20 cellular contexts compared by ENCODE assay signal in the genomic region with DNA sequence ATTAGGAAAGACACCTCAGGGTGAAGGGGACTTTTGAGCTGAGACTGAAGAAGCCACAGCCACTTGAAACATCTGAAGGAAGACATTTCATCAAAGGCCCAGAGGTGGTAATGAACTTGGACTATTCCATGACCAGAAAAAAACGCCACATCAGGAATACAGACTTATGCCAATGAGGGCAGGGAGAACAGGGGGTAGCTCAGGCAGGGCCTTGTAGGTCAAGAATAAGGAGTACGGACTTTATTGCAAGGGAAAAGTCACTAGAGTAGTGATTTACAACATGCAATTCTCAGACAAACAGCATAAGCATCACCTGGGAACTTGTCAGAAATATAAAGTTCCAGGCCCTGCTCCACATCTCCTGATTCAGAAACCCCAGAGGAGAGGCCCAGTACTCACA. TPM values are rescaled to one million over a fixed set of nuclear protein-coding genes. Genes with fewer than 3 reads are reported as not detected.
DNase-seq lines count a peak whose midpoint lies in the region; ATAC-seq, FAIRE-seq and TF ChIP-seq lines count a peak whose summit lies in the region.
"Had no signal": no experiment of that assay in that cellular context is flagged by ENCODE, and none has a peak within 500 bp of the region (broad histone marks: within the 10 kb centered on the region; RNA-seq: fewer than 3 reads in every experiment).

No MANE protein-coding gene starts in this region.

- DNase-seq in right lobe of liver (no peak), HepG2 (ENCODE audit: low spot score) (no peak), esophagus muscularis mucosa (ENCODE audit: extremely low spot score) (no peak), type B pancreatic cell (ENCODE audit: extremely low spot score, unreplicated experiment) (no peak), T-helper 1 cell (no peak), A172 (ENCODE audit: low spot score) (no peak)
- DNase-seq in activated CD4-positive, alpha-beta T cell treated with anti-CD3 and anti-CD28 coated beads for 48 hours, result no peak
- DNase-seq: 8988T, Caco-2, GOT3, MG63, NCI-H1092 treated with DMSO at 0.1 percent for 48 hours, NCI-H187, NCI-H446, NCI-H82, Peyer's patch, Right ventricle myocardium superior had no signal

- POLR2A ChIA-PET in HepG2 (lab: Yijun Ruan, JAX), result no interaction called here

- TF ChIP-seq RAD21 in HepG2 (CRISPR knock-in tag; IDR thresholded peaks at IDR 0.05), result no peak

- H4K20me1 ChIP-seq in HepG2 (ENCODE audit: insufficient read depth, low read length), result peaks cover 13% of the 10 kb centered on the region

- 59% methylated on average over 2 of the region's 2 CpGs for WGBS in right lobe of liver (ENCODE audit: insufficient coverage, low coverage, low lambda C conversion rate, missing lambda C conversion rate)
- WGBS in HepG2 (ENCODE audit: low lambda C conversion rate), result 95% methylated on average over 2 of the region's 2 CpGs
- 98% methylated on average over 2 of the region's 2 CpGs for WGBS in esophagus muscularis mucosa

- TF ChIP-seq EP300 in HepG2 (IDR thresholded peaks at IDR 0.05; ENCODE audit: low read depth in 2 of 2, low read length in 2 of 2) (no peak), HepG2 (CRISPR knock-in tag; IDR thresholded peaks at IDR 0.05; ENCODE audit: borderline replicate concordance) (no peak), esophagus muscularis mucosa (IDR thresholded peaks at IDR 0.05) (no peak)

- H3K27ac Mint-ChIP-seq in type B pancreatic cell, result no peak overlapping the region

- H3K79me2 ChIP-seq in HepG2 (ENCODE audit: insufficient read depth, low read length), result peaks cover 59% of the 10 kb centered on the region

- TF ChIP-seq CTCF in right lobe of liver (IDR thresholded peaks at IDR 0.05) (no peak), HepG2 (CRISPR knock-in tag; IDR thresholded peaks at IDR 0.05) (no peak), esophagus muscularis mucosa (IDR thresholded peaks at IDR 0.05) (no peak), type B pancreatic cell (conservative IDR thresholded peaks at IDR 0.05) (no peak)

- no peak overlapping the region for H3K4me3 Mint-ChIP-seq in type B pancreatic cell

- no peaks in the 10 kb centered on the region for H3K27me3 ChIP-seq in right lobe of liver
- H3K27me3 ChIP-seq in HepG2 (ENCODE audit: control insufficient read depth in 1 of 2, insufficient read depth in 2 of 2, low read length in 2 of 2), result no peaks in the 10 kb centered on the region
- no peaks in the 10 kb centered on the region for H3K27me3 ChIP-seq in esophagus muscularis mucosa
- no peaks in the 10 kb centered on the region for H3K27me3 ChIP-seq in skeletal muscle satellite cell (ENCODE audit: control insufficient read depth, insufficient read depth, low read length)
- H3K27me3 ChIP-seq: MG63, Peyer's patch had no signal

- ATAC-seq in right lobe of liver (no peak), HepG2 (no peak)
- ATAC-seq: GM12878 had no signal

- H3K4me3 ChIP-seq in right lobe of liver (no peak overlapping the region), HepG2 (replicated peaks in 1 of 3; ENCODE audit: insufficient read depth in 1 of 3, low read depth in 2 of 3, low read length in 3 of 3) (no peak overlapping the region), esophagus muscularis mucosa (no peak overlapping the region), skeletal muscle satellite cell (ENCODE audit: low read length) (no peak overlapping the region)
- H3K4me3 ChIP-seq: GM12878, MG63, Peyer's patch had no signal

- H3K9me3 Mint-ChIP-seq in type B pancreatic cell, result no peaks in the 10 kb centered on the region

- H3K4me1 ChIP-seq in right lobe of liver (peaks cover 2 to 32% (median 9%) of the 10 kb centered on the region in 4 donors), HepG2 (ENCODE audit: insufficient read depth, low read length) (peaks cover 33% of the 10 kb centered on the region), esophagus muscularis mucosa (peaks cover 62 to 77% (median 76%) of the 10 kb centered on the region in 4 donors), skeletal muscle satellite cell (ENCODE audit: control insufficient read depth, insufficient read depth, low read length) (peaks cover 54% of the 10 kb centered on the region)

- H3K27me3 Mint-ChIP-seq in type B pancreatic cell, result no peaks in the 10 kb centered on the region

- FAIRE-seq in HepG2 (lab: Jason Lieb, UNC), result no peak
- FAIRE-seq: GM12878 had no signal

- H3K4me1 Mint-ChIP-seq in type B pancreatic cell (ENCODE audit: unreplicated experiment), result peaks cover 32% of the 10 kb centered on the region

- intact Hi-C loops in right lobe of liver (cut with DNase I), result no loop called here
- intact Hi-C loops in HepG2 (cut with micrococcal nuclease; ENCODE audit: unreplicated experiment), result no loop called here
- intact Hi-C loops in esophagus muscularis mucosa (cut with DNase I), result no loop called here

- in situ Hi-C loops in HepG2 (cut with HindIII; ENCODE audit: extremely low pct_ligation_motif_present, low pct_unique_long_range_greater_than_20kb), result no loop called here

- H3K9me3 ChIP-seq in right lobe of liver (no peaks in the 10 kb centered on the region), HepG2 (ENCODE audit: low read length) (no peaks in the 10 kb centered on the region), esophagus muscularis mucosa (no peaks in the 10 kb centered on the region), skeletal muscle satellite cell (replicated peaks; ENCODE audit: low read length) (no peaks in the 10 kb centered on the region)
- H3K9me3 ChIP-seq: Caco-2, MG63, Peyer's patch had no signal

- H3K27ac ChIP-seq in right lobe of liver (peak overlapping the region in 2 of 3 donors; percentile 1 to 50), HepG2 (ENCODE audit: extremely low read length, insufficient read depth, low read length) (no peak overlapping the region), esophagus muscularis mucosa (replicated peaks in 1 of 4) (peak overlapping the region; percentile 65 to 76 (median 70))
- H3K27ac ChIP-seq: C4-2B had no signal

- H3K36me3 ChIP-seq in right lobe of liver (no peaks in the 10 kb centered on the region), HepG2 (replicated peaks in 1 of 2; ENCODE audit: control insufficient read depth in 1 of 2, insufficient read depth in 2 of 2, low read length in 2 of 2) (no peaks in the 10 kb centered on the region), esophagus muscularis mucosa (no peaks in the 10 kb centered on the region), skeletal muscle satellite cell (ENCODE audit: insufficient read depth, low read length) (no peaks in the 10 kb centered on the region)
- H3K36me3 ChIP-seq: MG63, Peyer's patch had no signal

- no peak overlapping the region for H2AFZ ChIP-seq in HepG2 (ENCODE audit: low read length)

- BruUV-seq in HepG2 (replicated peaks; lab: Mats Ljungman, UMichigan), result no TSS peak

- no peak overlapping the region for H3K9ac ChIP-seq in HepG2 (ENCODE audit: insufficient read depth, low read depth, low read length)
- no peak overlapping the region for H3K9ac ChIP-seq in skeletal muscle satellite cell (ENCODE audit: low read depth, low read length)

- no peaks in the 10 kb centered on the region for H3K36me3 Mint-ChIP-seq in type B pancreatic cell

- TF ChIP-seq POLR2A in right lobe of liver (IDR thresholded peaks at IDR 0.05) (no peak), HepG2 (IDR thresholded peaks at IDR 0.05; ENCODE audit: insufficient read depth in 1 of 2, low read depth in 2 of 2, low read length in 2 of 2) (no peak), esophagus muscularis mucosa (IDR thresholded peaks at IDR 0.05; ENCODE audit: low read depth) (no peak)

- no peak overlapping the region for H3K4me2 ChIP-seq in HepG2 (ENCODE audit: low read depth, low read length)
- peak overlapping the region; percentile 78 for H3K4me2 ChIP-seq in skeletal muscle satellite cell (ENCODE audit: low read length)

- CTCF ChIA-PET in HepG2 (lab: Yijun Ruan, JAX; ENCODE audit: low intra/inter-chr PET ratio, low total read pairs), result no interaction called here

TF ChIP-seq in HepG2, 621 proteins besides CTCF, POLR2A, EP300 and RAD21:
- TF ChIP-seq SMAD3 (CRISPR knock-in tag; IDR thresholded peaks at IDR 0.05) (no peak), ZNF274 (CRISPR knock-in tag; IDR thresholded peaks at IDR 0.05) (no peak), CHD2 (IDR thresholded peaks at IDR 0.05; ENCODE audit: low read depth, low read length) (no peak), KDM4B (CRISPR knock-in tag; IDR thresholded peaks at IDR 0.05) (no peak)

RNA-seq across cellular contexts. Expression of a gene that starts 11.8 kb away (rescaled TPM):
- total RNA-seq in right lobe of liver (10 to 100 TPM; 13.7 to 46.4 (median 19.0) TPM), HepG2 (2016; rRNA removed; fragmentation: Illumina TruSeq; extraction: Trizol) (14.0 and 15.0 TPM in 2 replicates), esophagus muscularis mucosa (100 to 1,000 TPM in 1 of 4 donors, 10 to 100 TPM in 3; 26.6 to 106 (median 43.8) TPM), type B pancreatic cell (ENCODE audit: low replicate concordance) (51.3 and 67.2 TPM in 2 replicates)
- total RNA-seq in HepG2 (2016; cell fraction: cytosol; rRNA removed; fragmentation: Illumina TruSeq; extraction: Trizol; ENCODE audit: low read depth), result 6.3 and 7.0 TPM in 2 replicates
- 13.6 and 14.3 TPM in 2 replicates for total RNA-seq in HepG2 (2016; cell fraction: insoluble cytoplasmic fraction; rRNA removed; fragmentation: Illumina TruSeq; extraction: Trizol)
- 6.1 TPM in 2 replicates for total RNA-seq in HepG2 (2016; cell fraction: membrane; rRNA removed; fragmentation: Illumina TruSeq; extraction: Trizol)
- 20.9 and 22.7 TPM in 2 replicates for total RNA-seq in HepG2 (2016; cell fraction: nucleus; rRNA removed; fragmentation: Illumina TruSeq; extraction: Trizol)
- 8.3 and 10.0 TPM in 2 replicates for polyA plus RNA-seq in HepG2 (2011; rRNA removed)
- 5.0 and 6.9 TPM in 2 replicates for polyA plus RNA-seq in HepG2 (2011; cell fraction: cytosol; rRNA removed)
- polyA plus RNA-seq in HepG2 (2011; cell fraction: nucleus; rRNA removed), result 8.2 and 8.4 TPM in 2 replicates
- 8.0 and 8.5 TPM in 2 replicates for polyA plus RNA-seq in HepG2 (2012)
- polyA plus RNA-seq in HepG2 (2016; cell fraction: cytosol; fragmentation: Illumina TruSeq; extraction: Trizol; ENCODE audit: low read depth), result 0.60 and 0.93 TPM in 2 replicates
- polyA plus RNA-seq in HepG2 (2016; cell fraction: insoluble cytoplasmic fraction; fragmentation: Illumina TruSeq; extraction: Trizol; ENCODE audit: low read depth), result 15.4 and 16.4 TPM in 2 replicates
- 2.4 and 2.5 TPM in 2 replicates for polyA plus RNA-seq in HepG2 (2016; cell fraction: membrane; fragmentation: Illumina TruSeq; extraction: Trizol; ENCODE audit: low read depth)
- 17.1 and 18.0 TPM in 2 replicates for polyA plus RNA-seq in HepG2 (2016; cell fraction: nucleus; fragmentation: Illumina TruSeq; extraction: Trizol; ENCODE audit: insufficient read depth, low read depth)
- polyA minus RNA-seq in HepG2 (2011; rRNA and poly(A)+ RNA removed; ENCODE audit: low replicate concordance), result 27.0 and 42.8 TPM in 2 replicates
- polyA minus RNA-seq in HepG2 (2011; cell fraction: cytosol; rRNA and poly(A)+ RNA removed), result 10.3 and 11.3 TPM in 2 replicates
- polyA minus RNA-seq in HepG2 (2011; cell fraction: nucleus; rRNA and poly(A)+ RNA removed), result 55.9 and 63.6 TPM in 2 replicates
- 19.4 and 21.0 TPM in 2 replicates for total RNA-seq in skeletal muscle satellite cell (2012; rRNA removed)
- 40.3 and 50.6 TPM in 2 replicates for total RNA-seq in A172 (2014; rRNA removed; shearing (Covaris generic))
